ENCODE assay signal across 8 cellular contexts in genomic region chr20:35994994-35995453, GRCh38. TPM values are rescaled to one million over a fixed set of nuclear protein-coding genes. Genes with fewer than 3 reads are reported as not detected.
A peak's percentile ranks its signal among the peaks of the same experiment; 100 is the strongest.
DNase-seq lines count a peak whose midpoint lies in the region; ATAC-seq and TF ChIP-seq lines count a peak whose summit lies in the region.

No MANE protein-coding gene starts in this region.

- no peak for TF ChIP-seq EP300 in gastroesophageal sphincter (IDR thresholded peaks at IDR 0.05)

- WGBS in gastroesophageal sphincter (ENCODE audit: low coverage in 1 of 2), 2 donors: 2 to 3% methylated on average over 5 to 6 of the region's 6 CpGs
- WGBS in testis, 2 donors: 23 to 27% methylated on average over 6 of the region's 6 CpGs

- H3K27me3 ChIP-seq in gastroesophageal sphincter (no peaks in the 10 kb centered on the region), testis (no peaks in the 10 kb centered on the region)

- in situ Hi-C loops in SK-MEL-5 (cut with HindIII; ENCODE audit: low pct_unique_long_range_greater_than_20kb, low sequenced_read_pairs): no loop called here

- intact Hi-C loops in testis (cut with DNase I; ENCODE audit: low total_unique reads): loop anchor here (5.0 kb wide), 1 partner anchor 147 kb away; no protein-coding TSS in a partner anchor

- H3K9me3 ChIP-seq in gastroesophageal sphincter (peaks cover 0 to 4% (median 0%) of the 10 kb centered on the region in 3 donors), testis (no peaks in the 10 kb centered on the region)

- TF ChIP-seq CTCF in gastroesophageal sphincter (IDR thresholded peaks at IDR 0.05): peak; percentile 67 to 93 (median 78)
- TF ChIP-seq CTCF in omental fat pad (IDR thresholded peaks at IDR 0.05): peak in 1 of 3 donors; percentile 4
- peak; percentile 78 to 80 (median 80) for TF ChIP-seq CTCF in testis (IDR thresholded peaks at IDR 0.05)

- no peak overlapping the region for H3K4me3 ChIP-seq in gastroesophageal sphincter
- H3K4me3 ChIP-seq in testis: no peak overlapping the region

- TF ChIP-seq POLR2A in gastroesophageal sphincter (IDR thresholded peaks at IDR 0.05): no peak
- TF ChIP-seq POLR2A in testis (IDR thresholded peaks at IDR 0.05): no peak

- no peak overlapping the region for H3K27ac ChIP-seq in gastroesophageal sphincter
- no peak overlapping the region for H3K27ac ChIP-seq in testis

- DNase-seq in ELR (ENCODE audit: low read depth): peak; percentile 88
- peak; percentile 84 for DNase-seq in NCI-H1105 (lab: John Stamatoyannopoulos, UW)
- DNase-seq in SK-MEL-5 (ENCODE audit: low read depth, low spot score): peak; percentile 93
- peak; percentile 87 for DNase-seq in activated gamma-delta T cell treated with Interleukin-2 at 50 U/mL for 16 hours
- DNase-seq in omental fat pad (ENCODE audit: low spot score): peak; percentile 64
- DNase-seq in testis: peak; percentile 92

- H3K36me3 ChIP-seq in gastroesophageal sphincter (no peaks in the 10 kb centered on the region), testis (ENCODE audit: low read depth, missing control alignments) (no peaks in the 10 kb centered on the region)

- H3K4me1 ChIP-seq in gastroesophageal sphincter (peaks cover 0 to 6% (median 0%) of the 10 kb centered on the region in 3 donors), testis (peaks cover 4% of the 10 kb centered on the region)

- ATAC-seq in gastroesophageal sphincter: peak; percentile 84
- ATAC-seq in omental fat pad (ENCODE audit: low FRiP score): peak; percentile 81
- no peak for ATAC-seq in GM21528 (IDR thresholded peaks at IDR 0.05; ENCODE audit: low FRiP score, unreplicated experiment)

RNA-seq across cellular contexts. Expression of gene CNBD2, which starts 26.6 kb away (rescaled TPM):
- total RNA-seq in SK-MEL-5 (2014; rRNA removed; shearing (Covaris generic)): 4.1 and 7.4 TPM in 2 replicates
- 3.3 and 7.0 TPM in 2 replicates for polyA plus RNA-seq in SK-MEL-5 (2015; cell fraction: cytosol; rRNA removed)
- 16.1 and 18.4 TPM in 2 replicates for polyA plus RNA-seq in SK-MEL-5 (2015; cell fraction: nucleus; rRNA removed)
- total RNA-seq in gastroesophageal sphincter (1 to 10 TPM; 4.1 to 6.8 (median 5.7) TPM), omental fat pad (1 to 10 TPM; 2.0 to 6.3 (median 4.1) TPM), testis (10 to 100 TPM; 19.7 to 28.3 TPM)
- polyA plus RNA-seq in testis (ENCODE audit: insufficient read depth, low read depth, low replicate concordance): 46.6 TPM

RNA-seq across cellular contexts. Expression of gene SCAND1, which starts 40.7 kb away (rescaled TPM):
- 56.8 and 65.0 TPM in 2 replicates for total RNA-seq in SK-MEL-5 (2014; rRNA removed; shearing (Covaris generic))
- 74.7 and 116 TPM in 2 replicates for polyA plus RNA-seq in SK-MEL-5 (2015; cell fraction: cytosol; rRNA removed)
- polyA plus RNA-seq in SK-MEL-5 (2015; cell fraction: nucleus; rRNA removed): 4.0 and 21.7 TPM in 2 replicates
- 10 to 100 TPM; 47.9 to 95.2 (median 90.7) TPM for total RNA-seq in gastroesophageal sphincter
- 100 to 1,000 TPM in 2 of 4 donors, 10 to 100 TPM in 2; 65.0 to 102 (median 100) TPM for total RNA-seq in omental fat pad
- total RNA-seq in testis: 100 to 1,000 TPM; 120 to 136 TPM
- 45.4 TPM for polyA plus RNA-seq in testis (ENCODE audit: insufficient read depth, low read depth, low replicate concordance)
